In the genomic region with DNA sequence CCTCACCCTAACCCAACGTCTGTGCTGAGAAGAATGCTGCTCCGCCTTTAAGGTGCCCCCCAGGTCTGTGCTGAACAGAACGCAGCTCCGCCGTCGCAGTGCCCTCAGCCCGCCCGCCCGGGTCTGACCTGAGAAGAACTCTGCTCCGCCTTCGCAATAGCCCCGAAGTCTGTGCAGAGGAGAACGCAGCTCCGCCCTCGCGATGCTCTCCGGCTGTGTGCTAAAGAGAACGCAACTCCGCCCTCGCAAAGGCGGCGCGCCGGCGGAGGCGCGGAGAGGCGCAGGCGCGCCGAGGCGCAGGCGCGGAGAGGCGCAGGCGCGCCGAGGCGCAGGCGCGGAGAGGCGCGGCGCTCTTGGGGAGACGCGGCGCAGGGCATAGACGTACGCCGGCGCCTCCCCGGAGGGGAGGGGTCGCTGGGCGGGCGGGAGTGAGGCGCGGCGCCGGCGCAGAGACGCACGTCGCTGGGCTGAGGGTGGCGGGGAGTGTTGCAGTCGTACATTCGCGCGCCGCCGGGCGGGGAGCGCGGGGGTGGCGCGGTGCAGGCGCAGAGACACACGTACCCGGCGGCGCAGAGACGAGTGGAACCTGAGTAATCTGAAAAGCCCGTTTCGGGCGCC, we compare ENCODE assay signal across 8 cellular contexts. TPM values are rescaled to one million over a fixed set of nuclear protein-coding genes. Genes with fewer than 3 reads are reported as not detected.
DNase-seq lines count a peak whose midpoint lies in the region; ATAC-seq lines count a peak whose summit lies in the region.
"Not testable (repeated sequence)": the region's sequence is repeated elsewhere in the genome, so short reads cannot be mapped to it uniquely, and the experiment has no call there.

No MANE protein-coding gene starts in this region.

- in situ Hi-C loops in ACHN (cut with HindIII; ENCODE audit: low pct_ligation_motif_present, low pct_unique_long_range_greater_than_20kb, low sequenced_read_pairs), result not testable (repeated sequence)

- peak; percentile 95 for DNase-seq in ACHN
- DNase-seq in RPMI7951 (ENCODE audit: low read depth), result peak; percentile 90
- DNase-seq in activated T-helper 9 cell treated with anti-CD3 and anti-CD28 coated beads, Interleukin-2, amount 50 U/mL, for 16 hours (ENCODE audit: low read depth), result peak; percentile 80
- peak; percentile 80 for DNase-seq in medulla oblongata (ENCODE audit: extremely low spot score)
- peak; percentile 67 to 80 for DNase-seq in stimulated activated CD4-positive, alpha-beta T cell treated with anti-CD3 and anti-CD28 coated beads, Interleukin-1b, Interleukin-23, amount 100 ng/mL, for 1 hour (ENCODE audit: low read depth in 2 of 2)

- not testable (repeated sequence) for H3K4me1 ChIP-seq in esophagus (ENCODE audit: control insufficient read depth in 2 of 2, insufficient read depth in 2 of 2, low read length in 1 of 2)

- peak overlapping the region; percentile 96 to 97 for H3K27ac ChIP-seq in esophagus (ENCODE audit: low read depth in 2 of 2, low read length in 1 of 2)

- H3K9me3 ChIP-seq in esophagus (ENCODE audit: control insufficient read depth in 2 of 2, insufficient read depth in 1 of 2, low read depth in 1 of 2, low read length in 1 of 2), result not testable (repeated sequence)

- ATAC-seq in GM18909 (IDR thresholded peaks at IDR 0.05; ENCODE audit: poor library complexity, unreplicated experiment), result peak; percentile 85
- peak; percentile 100 for ATAC-seq in HG03045 (IDR thresholded peaks at IDR 0.05; ENCODE audit: unreplicated experiment)

- peak overlapping the region; percentile 62 to 64 for H3K4me3 ChIP-seq in esophagus (ENCODE audit: low read depth in 1 of 2, low read length in 2 of 2)

- H3K27me3 ChIP-seq in esophagus (ENCODE audit: control insufficient read depth in 1 of 2, insufficient read depth in 2 of 2, low read length in 2 of 2), result not testable (repeated sequence)

- WGBS in esophagus, 2 donors, result 2 to 11% methylated on average over 41 to 84 of the region's 84 CpGs

- not testable (repeated sequence) for H3K36me3 ChIP-seq in esophagus (ENCODE audit: control insufficient read depth in 2 of 2, insufficient read depth in 2 of 2, low read length in 1 of 2)

RNA-seq across cellular contexts. Expression of gene RABL2A, which starts 23.5 kb away (rescaled TPM):
- 3.9 and 4.3 TPM in 2 replicates for total RNA-seq in RPMI7951 (2014; rRNA removed; shearing (Covaris generic))
- polyA plus RNA-seq in esophagus, result 10 to 100 TPM in 1 of 2 donors, 1 to 10 TPM in 1; 5.6 to 10.7 TPM

Comparison
In these comparisons a context has a peak if more than half of its experiments do, and no peak if none do; other contexts are left out.
1. Peak in every context shown above with its lines: DNase-seq, ATAC-seq, H3K4me3 ChIP-seq and H3K27ac ChIP-seq.